In the genomic region with DNA sequence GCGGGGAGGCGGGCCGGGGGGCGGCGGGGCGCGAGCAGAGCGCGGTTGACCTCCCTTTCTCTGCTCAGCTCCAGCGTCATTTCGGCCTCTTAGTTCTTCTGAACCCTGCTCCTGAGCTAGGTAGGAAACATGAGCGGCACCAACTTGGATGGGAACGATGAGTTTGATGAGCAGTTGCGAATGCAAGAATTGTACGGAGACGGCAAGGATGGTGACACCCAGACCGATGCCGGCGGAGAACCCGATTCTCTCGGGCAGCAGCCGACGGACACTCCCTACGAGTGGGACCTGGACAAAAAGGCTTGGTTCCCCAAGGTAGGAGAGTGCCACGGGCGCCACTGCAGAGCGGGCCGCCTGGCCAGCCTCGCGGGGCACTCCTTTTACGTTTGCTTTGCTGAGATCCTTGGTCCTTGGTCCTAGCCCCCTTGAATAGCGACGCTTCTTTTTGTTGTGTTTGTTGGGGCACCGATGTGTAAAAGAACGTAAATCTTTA, we compare ENCODE assay signal across 8 cellular contexts. TPM values are rescaled to one million over a fixed set of nuclear protein-coding genes. Genes with fewer than 3 reads are reported as not detected.
A peak's percentile ranks its signal among the peaks of the same experiment; 100 is the strongest.
DNase-seq lines count a peak whose midpoint lies in the region; ATAC-seq and TF ChIP-seq lines count a peak whose summit lies in the region.

A gene with protein sequence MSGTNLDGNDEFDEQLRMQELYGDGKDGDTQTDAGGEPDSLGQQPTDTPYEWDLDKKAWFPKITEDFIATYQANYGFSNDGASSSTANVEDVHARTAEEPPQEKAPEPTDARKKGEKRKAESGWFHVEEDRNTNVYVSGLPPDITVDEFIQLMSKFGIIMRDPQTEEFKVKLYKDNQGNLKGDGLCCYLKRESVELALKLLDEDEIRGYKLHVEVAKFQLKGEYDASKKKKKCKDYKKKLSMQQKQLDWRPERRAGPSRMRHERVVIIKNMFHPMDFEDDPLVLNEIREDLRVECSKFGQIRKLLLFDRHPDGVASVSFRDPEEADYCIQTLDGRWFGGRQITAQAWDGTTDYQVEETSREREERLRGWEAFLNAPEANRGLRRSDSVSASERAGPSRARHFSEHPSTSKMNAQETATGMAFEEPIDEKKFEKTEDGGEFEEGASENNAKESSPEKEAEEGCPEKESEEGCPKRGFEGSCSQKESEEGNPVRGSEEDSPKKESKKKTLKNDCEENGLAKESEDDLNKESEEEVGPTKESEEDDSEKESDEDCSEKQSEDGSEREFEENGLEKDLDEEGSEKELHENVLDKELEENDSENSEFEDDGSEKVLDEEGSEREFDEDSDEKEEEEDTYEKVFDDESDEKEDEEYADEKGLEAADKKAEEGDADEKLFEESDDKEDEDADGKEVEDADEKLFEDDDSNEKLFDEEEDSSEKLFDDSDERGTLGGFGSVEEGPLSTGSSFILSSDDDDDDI (plus strand): TSS at position 37 of the 493 bp plus-strand sequence. CDS start 93 bp downstream, at position 130.

- no peaks in the 10 kb centered on the region for H3K4me1 ChIP-seq in stomach smooth muscle (ENCODE audit: control insufficient read depth, insufficient read depth, low read length)

- H3K36me3 ChIP-seq in KOPT-K1 (ENCODE audit: insufficient read depth, low read length) = peaks cover 19% of the 10 kb centered on the region
- no peaks in the 10 kb centered on the region for H3K36me3 ChIP-seq in brain microvascular endothelial cell (replicated peaks)
- no peaks in the 10 kb centered on the region for H3K36me3 ChIP-seq in kidney epithelial cell (ENCODE audit: control insufficient read depth, insufficient read depth, low read length)
- H3K36me3 ChIP-seq in stomach smooth muscle (ENCODE audit: control insufficient read depth in 2 of 2, insufficient read depth in 2 of 2, low read length in 2 of 2) = peaks cover 0 to 3% of the 10 kb centered on the region in 2 donors

- ATAC-seq in GM21390 (IDR thresholded peaks at IDR 0.05; ENCODE audit: unreplicated experiment) (peak; percentile 26), GM19467 (IDR thresholded peaks at IDR 0.05; ENCODE audit: unreplicated experiment) (no peak), HG03432 (IDR thresholded peaks at IDR 0.05; ENCODE audit: unreplicated experiment) (no peak)

- in situ Hi-C loops in brain microvascular endothelial cell (cut with HindIII; ENCODE audit: low pct_ligation_motif_present, low sequenced_read_pairs) = no loop called here

- no peaks in the 10 kb centered on the region for H3K27me3 ChIP-seq in brain microvascular endothelial cell (replicated peaks)
- H3K27me3 ChIP-seq in kidney epithelial cell (ENCODE audit: control insufficient read depth, insufficient read depth, low read length) = no peaks in the 10 kb centered on the region
- peaks cover 0 to 3% of the 10 kb centered on the region in 2 donors for H3K27me3 ChIP-seq in stomach smooth muscle (ENCODE audit: control insufficient read depth in 1 of 2, insufficient read depth in 2 of 2, low read length in 2 of 2)

- H3K4me3 ChIP-seq in brain microvascular endothelial cell (ENCODE audit: low read depth, low read length) (peak within 1 kb of the TSS; percentile 65), kidney epithelial cell (ENCODE audit: low read depth, low read length) (peak within 1 kb of the TSS; percentile 82), stomach smooth muscle (ENCODE audit: low read length in 2 of 2) (peak within 1 kb of the TSS; percentile 78 to 86)

- DNase-seq in COLO668 (lab: John Stamatoyannopoulos, UW; ENCODE audit: unreplicated experiment) (peak; percentile 41), brain microvascular endothelial cell (no peak), kidney epithelial cell (ENCODE audit: low read depth) (no peak)

- no peak for TF ChIP-seq CTCF in brain microvascular endothelial cell (IDR thresholded peaks at IDR 0.05; ENCODE audit: low read depth, low read length, missing control alignments)
- no peak for TF ChIP-seq CTCF in kidney epithelial cell (IDR thresholded peaks at IDR 0.05; ENCODE audit: insufficient read depth, low read length, poor library complexity, severe bottlenecking)

- H3K9me3 ChIP-seq in KOPT-K1 (ENCODE audit: insufficient read depth, low read length, poor library complexity, severe bottlenecking) (no peaks in the 10 kb centered on the region), stomach smooth muscle (ENCODE audit: control insufficient read depth in 2 of 2, low read length in 2 of 2) (no peaks in the 10 kb centered on the region)

- H3K27ac ChIP-seq in KOPT-K1 (ENCODE audit: low read depth, low read length, poor library complexity, severe bottlenecking) (peak within 1 kb of the TSS; percentile 83), brain microvascular endothelial cell (peak within 1 kb of the TSS; percentile 93), stomach smooth muscle (ENCODE audit: low read length) (peak within 1 kb of the TSS; percentile 82)

- H3K9ac ChIP-seq in stomach smooth muscle (ENCODE audit: low read length in 2 of 2) = peak within 1 kb of the TSS; percentile 81 to 84

RNA-seq across cellular contexts. Expression of the gene that starts here (rescaled TPM):
- 50.7 and 52.5 TPM in 2 replicates for total RNA-seq in kidney epithelial cell
